Comparison of ENCODE assay signal across 17 cellular contexts in genomic region chr1:21896026-21896425, GRCh38. TPM values are rescaled to one million over a fixed set of nuclear protein-coding genes. Genes with fewer than 3 reads are reported as not detected.
DNase-seq lines count a peak whose midpoint lies in the region; ATAC-seq and TF ChIP-seq lines count a peak whose summit lies in the region.
"Had no signal": no experiment of that assay in that cellular context is flagged by ENCODE, and none has a peak within 500 bp of the region (broad histone marks: within the 10 kb centered on the region; RNA-seq: fewer than 3 reads in every experiment).

No MANE protein-coding gene starts in this region.

- no peak overlapping the region for H3K14ac ChIP-seq in neuronal stem cell (ENCODE audit: low read length)

- TF ChIP-seq POLR2A in tibial nerve (IDR thresholded peaks at IDR 0.05) = no peak

- H3K79me2 ChIP-seq in fibroblast of lung (ENCODE audit: control insufficient read depth, insufficient read depth, low read length) = peaks cover 16% of the 10 kb centered on the region
- H3K79me2 ChIP-seq: parathyroid adenoma had no signal

- no peak overlapping the region for H4K8ac ChIP-seq in neuronal stem cell (ENCODE audit: low read depth, low read length)

- TF ChIP-seq EP300 in tibial nerve (IDR thresholded peaks at IDR 0.05) = no peak

- H4K91ac ChIP-seq in neuronal stem cell (ENCODE audit: low read depth, low read length, poor library complexity) = no peak overlapping the region

- H2AFZ ChIP-seq in fibroblast of lung (ENCODE audit: low read length) (no peak overlapping the region), neuronal stem cell (ENCODE audit: low read length) (no peak overlapping the region)
- H2AFZ ChIP-seq: PC-9 had no signal

- H2AK5ac ChIP-seq in neuronal stem cell (ENCODE audit: low read depth, low read length) = no peak overlapping the region

- H3K4me2 ChIP-seq in fibroblast of lung (ENCODE audit: extremely low read depth, insufficient read depth, low read length) (no peak overlapping the region), neuronal stem cell (ENCODE audit: insufficient read depth, low read length, poor library complexity, severe bottlenecking) (no peak overlapping the region)
- H3K4me2 ChIP-seq: PC-9 had no signal

- H3K23ac ChIP-seq in neuronal stem cell (ENCODE audit: low read depth, low read length, poor library complexity) = no peak overlapping the region

- no peak overlapping the region for H2BK15ac ChIP-seq in neuronal stem cell (ENCODE audit: low read length)

- TF ChIP-seq CTCF in fibroblast of lung (conservative IDR thresholded peaks at IDR 0.05 in 1 of 2, IDR thresholded peaks at IDR 0.05 in 1 of 2; ENCODE audit: low read depth in 1 of 2, low read length in 2 of 2) (no peak), tibial nerve (IDR thresholded peaks at IDR 0.05) (no peak)

- H3K36me3 ChIP-seq in SJCRH30 (peaks cover 62% of the 10 kb centered on the region), fibroblast of lung (ENCODE audit: control insufficient read depth, insufficient read depth, low read length) (peaks cover 15% of the 10 kb centered on the region), neuronal stem cell (replicated peaks in 1 of 2; ENCODE audit: control insufficient read depth in 2 of 2, insufficient read depth in 2 of 2, low read length in 2 of 2) (peaks cover 24 to 28% of the 10 kb centered on the region in 2 donors), tibial nerve (peaks cover 0 to 40% (median 7%) of the 10 kb centered on the region in 3 donors)

- no peak overlapping the region for H2BK12ac ChIP-seq in neuronal stem cell (ENCODE audit: low read length)

- H3K9me3 ChIP-seq in SJCRH30 (replicated peaks) (no peaks in the 10 kb centered on the region), fibroblast of lung (ENCODE audit: control insufficient read depth, insufficient read depth, low read depth, low read length) (no peaks in the 10 kb centered on the region), neuronal stem cell (replicated peaks in 1 of 2; ENCODE audit: control insufficient read depth in 2 of 2, insufficient read depth in 1 of 2, low read depth in 1 of 2, low read length in 2 of 2) (no peaks in the 10 kb centered on the region), tibial nerve (no peaks in the 10 kb centered on the region)
- H3K9me3 ChIP-seq: MG63, mucosa of descending colon had no signal

- H3K79me1 ChIP-seq in neuronal stem cell (ENCODE audit: low read depth, low read length) = no peaks in the 10 kb centered on the region

- H3K18ac ChIP-seq in neuronal stem cell (ENCODE audit: low read length) = no peak overlapping the region

- no peak for ATAC-seq in HG02588 (IDR thresholded peaks at IDR 0.05; ENCODE audit: unreplicated experiment)

- no CpG with 5 or more reads among the region's 8 CpGs for WGBS in neuronal stem cell (ENCODE audit: extremely low coverage in 2 of 2, insufficient read length in 2 of 2, insufficient replicate concordance in 1 of 2), 2 donors
- WGBS in tibial nerve, 2 donors = 57 to 58% methylated on average over 8 of the region's 8 CpGs

- H3K27ac ChIP-seq in SJCRH30 (peak overlapping the region; percentile 87), fibroblast of lung (ENCODE audit: insufficient read depth, low read length) (peak overlapping the region; percentile 33), neuronal stem cell (replicated peaks; ENCODE audit: low read length) (no peak overlapping the region), tibial nerve (peak overlapping the region; percentile 65 to 97 (median 82))
- H3K27ac ChIP-seq: parathyroid adenoma, PC-9 had no signal

- H3K4me1 ChIP-seq in SJCRH30 (peaks cover 55% of the 10 kb centered on the region), fibroblast of lung (ENCODE audit: control insufficient read depth, extremely low read depth, insufficient read depth, low read length) (peaks cover 28% of the 10 kb centered on the region), neuronal stem cell (ENCODE audit: control insufficient read depth in 2 of 2, insufficient read depth in 1 of 2, low read depth in 1 of 2, low read length in 2 of 2) (peaks cover 11 to 12% of the 10 kb centered on the region in 2 donors), tibial nerve (peaks cover 11 to 98% (median 76%) of the 10 kb centered on the region in 4 donors)

- H4K20me1 ChIP-seq in fibroblast of lung (ENCODE audit: control insufficient read depth, extremely low read depth, insufficient read depth, low read length) = no peaks in the 10 kb centered on the region

- H2BK120ac ChIP-seq in neuronal stem cell (ENCODE audit: low read depth, low read length) = no peak overlapping the region

- DNase-seq in SJCRH30 = no peak
- no peak for DNase-seq in fibroblast of lung (ENCODE audit: low read depth in 2 of 2)
- no peak for DNase-seq in neuronal stem cell (ENCODE audit: low spot score)
- no peak for DNase-seq in tibial nerve (ENCODE audit: low spot score in 2 of 2)
- DNase-seq in T1000 (lab: John Stamatoyannopoulos, UW) = no peak
- DNase-seq in NCI-H69 (lab: John Stamatoyannopoulos, UW) = no peak
- no peak for DNase-seq in activated CD4-positive, alpha-beta T cell treated with anti-CD3 and anti-CD28 coated beads, Interleukin-2, amount 50 U/mL, for 48 hours
- DNase-seq: activated naive CD4-positive, alpha-beta T cell; effector CD8-positive, alpha-beta T cell; foreskin melanocyte; MG63; NCI-H2081; NCI-H524 treated with DMSO at 0.1 percent for 48 hours had no signal

- H3K27me3 ChIP-seq in SJCRH30 (no peaks in the 10 kb centered on the region), fibroblast of lung (ENCODE audit: control insufficient read depth, insufficient read depth, low read length) (no peaks in the 10 kb centered on the region), neuronal stem cell (ENCODE audit: control insufficient read depth in 3 of 3, insufficient read depth in 3 of 3, low read depth in 1 of 3, low read length in 3 of 3) (no peaks in the 10 kb centered on the region), tibial nerve (no peaks in the 10 kb centered on the region)
- H3K27me3 ChIP-seq: MG63 had no signal

- peak overlapping the region; percentile 32 for H2BK5ac ChIP-seq in neuronal stem cell (ENCODE audit: low read length)

- H3K4ac ChIP-seq in neuronal stem cell (ENCODE audit: low read length) = no peak overlapping the region

- H3K9ac ChIP-seq in fibroblast of lung (ENCODE audit: insufficient read depth, low read length) (no peak overlapping the region), neuronal stem cell (ENCODE audit: low read depth, low read length, poor library complexity) (no peak overlapping the region)
- H3K9ac ChIP-seq: parathyroid adenoma had no signal

- H3K4me3 ChIP-seq in SJCRH30 (no peak overlapping the region), fibroblast of lung (replicated peaks in 1 of 4; ENCODE audit: control extremely low read depth in 1 of 4, insufficient read depth in 1 of 4, low read depth in 3 of 4, low read length in 4 of 4) (no peak overlapping the region), neuronal stem cell (ENCODE audit: low read length in 2 of 2) (peak overlapping the region in 1 of 2 donors; percentile 8), tibial nerve (no peak overlapping the region)
- H3K4me3 ChIP-seq: MG63, mucosa of descending colon, PC-9 had no signal

RNA-seq across cellular contexts. Expression of gene HSPG2, which starts 41.1 kb away (rescaled TPM):
- total RNA-seq in SJCRH30 (2014; rRNA removed; shearing (Covaris generic)) = 82.3 and 84.0 TPM in 2 replicates
- total RNA-seq in fibroblast of lung = 49.8 and 88.4 TPM in 2 replicates
- 21.2 and 40.7 TPM in 2 replicates for polyA plus RNA-seq in fibroblast of lung
- polyA plus RNA-seq in fibroblast of lung (2012) = 91.8 and 196 TPM in 2 replicates
- 177 and 384 TPM in 2 replicates for polyA minus RNA-seq in fibroblast of lung (ENCODE audit: low replicate concordance)
- 11.0 TPM for polyA plus RNA-seq in neuronal stem cell (2013, experiment 1 of 2)
- polyA plus RNA-seq in neuronal stem cell (2013, experiment 2 of 2) = 10.9 TPM
- 100 to 1,000 TPM; 292 to 486 (median 404) TPM for total RNA-seq in tibial nerve
